8 cellular contexts compared by ENCODE assay signal in genomic region chr6:31620586-31621319, GRCh38. TPM values are rescaled to one million over a fixed set of nuclear protein-coding genes. Genes with fewer than 3 reads are reported as not detected.
DNase-seq lines count a peak whose midpoint lies in the region; ATAC-seq and TF ChIP-seq lines count a peak whose summit lies in the region.

Gene PRRC2A (plus strand): TSS chr6:31620715. CDS start chr6:31622790, 2,075 bp downstream.

- H3K4me1 ChIP-seq in CD8-positive, alpha-beta T cell (ENCODE audit: insufficient read depth, low read length), result peaks cover 29% of the 10 kb centered on the region
- peaks cover 6 to 20% of the 10 kb centered on the region in 2 donors for H3K4me1 ChIP-seq in thoracic aorta (ENCODE audit: control insufficient read depth in 1 of 2, low read depth in 2 of 2)

- H2AFZ ChIP-seq in neural cell (ENCODE audit: low read depth, low read length), result peak within 1 kb of the TSS; percentile 88

- H3K4me2 ChIP-seq in neural cell (ENCODE audit: low read length), result peak within 1 kb of the TSS; percentile 100

- DNase-seq in CD8-positive, alpha-beta T cell, result peak in 4 of 7 experiments; percentile 77 to 94 (median 86)
- peak; percentile 93 for DNase-seq in NCI-H82 (lab: John Stamatoyannopoulos, UW)
- DNase-seq in activated T-cell treated with anti-CD3 and anti-CD28 coated beads for 4 hours, result peak; percentile 96
- no peak for DNase-seq in fibroblast of mammary gland (ENCODE audit: low read depth)
- DNase-seq in thoracic aorta (ENCODE audit: low spot score), result peak; percentile 40

- peak within 1 kb of the TSS; percentile 91 for H3K4me3 Mint-ChIP-seq in CD8-positive, alpha-beta T cell

- TF ChIP-seq CTCF in CD8-positive, alpha-beta T cell (IDR thresholded peaks at IDR 0.05), result no peak
- no peak for TF ChIP-seq CTCF in fibroblast of mammary gland (conservative IDR thresholded peaks at IDR 0.05; ENCODE audit: control insufficient read depth, insufficient read depth, low read depth, low read length)
- no peak for TF ChIP-seq CTCF in neural cell (IDR thresholded peaks at IDR 0.05; ENCODE audit: poor library complexity, severe bottlenecking)
- no peak for TF ChIP-seq CTCF in thoracic aorta (IDR thresholded peaks at IDR 0.05)

- no peak for TF ChIP-seq EP300 in neural cell (conservative IDR thresholded peaks at IDR 0.05; ENCODE audit: poor library complexity, severe bottlenecking)

- POLR2A ChIA-PET in CD8-positive, alpha-beta T cell (lab: Charles Lee), result interaction anchor here (0.8 to 4.1 kb wide), 7 partner anchors 11 to 80 kb away, joined by 3 to 25 read pairs (median 7); partner anchors contain the start of genes BAG6, DDX39B, GPANK1 and LTB

- H3K9me3 ChIP-seq in CD8-positive, alpha-beta T cell (ENCODE audit: low read length), result no peaks in the 10 kb centered on the region
- H3K9me3 ChIP-seq in neural cell (ENCODE audit: low read length), result no peaks in the 10 kb centered on the region
- H3K9me3 ChIP-seq in thoracic aorta, result no peaks in the 10 kb centered on the region

- H3K9me2 ChIP-seq in neural cell (ENCODE audit: insufficient read depth, low read length), result no peaks in the 10 kb centered on the region

- H3K4me3 ChIP-seq in CD8-positive, alpha-beta T cell (ENCODE audit: low read depth, low read length), result peak within 1 kb of the TSS; percentile 83
- H3K4me3 ChIP-seq in fibroblast of mammary gland (ENCODE audit: control insufficient read depth, low read depth, low read length), result peak within 1 kb of the TSS; percentile 97
- peak within 1 kb of the TSS; percentile 93 for H3K4me3 ChIP-seq in neural cell (ENCODE audit: low read length)
- peak within 1 kb of the TSS; percentile 96 for H3K4me3 ChIP-seq in thoracic aorta

- H4K20me1 ChIP-seq in neural cell (ENCODE audit: insufficient read depth), result no peaks in the 10 kb centered on the region

- H3K79me2 ChIP-seq in neural cell (replicated peaks; ENCODE audit: insufficient read depth, low read length), result peaks cover 41% of the 10 kb centered on the region

- H3K4me1 Mint-ChIP-seq in CD8-positive, alpha-beta T cell (ENCODE audit: low read depth), result peaks cover 44% of the 10 kb centered on the region

- H3K36me3 ChIP-seq in CD8-positive, alpha-beta T cell (ENCODE audit: insufficient read depth, low read length), result peaks cover 17% of the 10 kb centered on the region
- peaks cover 2% of the 10 kb centered on the region for H3K36me3 ChIP-seq in neural cell (ENCODE audit: insufficient read depth, low read length)
- peaks cover 22% of the 10 kb centered on the region for H3K36me3 ChIP-seq in thoracic aorta

- no peaks in the 10 kb centered on the region for H3K27me3 ChIP-seq in CD8-positive, alpha-beta T cell (ENCODE audit: insufficient read depth, low read length)
- H3K27me3 ChIP-seq in neural cell (ENCODE audit: insufficient read depth, low read depth, low read length) (no peaks in the 10 kb centered on the region), thoracic aorta (replicated peaks; ENCODE audit: insufficient read depth) (no peaks in the 10 kb centered on the region)

- intact Hi-C loops in CD8-positive, alpha-beta T cell (cut with DNase I, micrococcal nuclease), result loop anchor here (1.0 to 5.0 kb wide), 12 partner anchors 32 to 903 kb away; partner anchors contain the start of genes BAG6 (in 2 of the 2), ABHD16A (in 1 of the 2), ATP6V1G2 (in 1 of the 2) and EHMT2 (in 1 of the 2)

- CTCF ChIA-PET in CD8-positive, alpha-beta T cell (lab: Charles Lee), result interaction anchor here (1.0 to 2.5 kb wide), 5 partner anchors 23 to 206 kb away, joined by 3 to 18 read pairs (median 6); partner anchors contain the start of gene HSPA1B

- peak; percentile 21 for ATAC-seq in CD8-positive, alpha-beta T cell
- ATAC-seq in GM19351 (IDR thresholded peaks at IDR 0.05; ENCODE audit: unreplicated experiment) (peak; percentile 19), HG03457 (IDR thresholded peaks at IDR 0.05; ENCODE audit: unreplicated experiment) (peak; percentile 28), thoracic aorta (ENCODE audit: insufficient number of reproducible peaks, low FRiP score, low read depth) (peak; percentile 30)

- TF ChIP-seq RAD21 in neural cell (conservative IDR thresholded peaks at IDR 0.05), result peak; percentile 15

- peaks cover 45% of the 10 kb centered on the region for H3K36me3 Mint-ChIP-seq in CD8-positive, alpha-beta T cell

- no peaks in the 10 kb centered on the region for H3F3A ChIP-seq in neural cell (ENCODE audit: insufficient read depth, low read length, poor library complexity, severe bottlenecking)

- no peaks in the 10 kb centered on the region for H3K9me3 Mint-ChIP-seq in CD8-positive, alpha-beta T cell

- peak within 1 kb of the TSS; percentile 100 for H3K9ac ChIP-seq in neural cell (ENCODE audit: low read length)

- H3K27ac ChIP-seq in CD8-positive, alpha-beta T cell (ENCODE audit: low read depth, low read length), result peak within 1 kb of the TSS; percentile 95
- H3K27ac ChIP-seq in neural cell (ENCODE audit: low read length), result peak within 1 kb of the TSS; percentile 99
- H3K27ac ChIP-seq in thoracic aorta, result peak within 1 kb of the TSS; percentile 96 to 97

- H3K27me3 Mint-ChIP-seq in CD8-positive, alpha-beta T cell (ENCODE audit: low read depth), result no peaks in the 10 kb centered on the region

- H3K27ac Mint-ChIP-seq in CD8-positive, alpha-beta T cell, result peak within 1 kb of the TSS; percentile 96

TF ChIP-seq in neural cell, 6 proteins besides CTCF, POLR2A, EP300 and RAD21:
- TF ChIP-seq TAF1 (IDR thresholded peaks at IDR 0.05; ENCODE audit: low read depth) (peak; percentile 85), REST (IDR thresholded peaks at IDR 0.05; ENCODE audit: borderline replicate concordance) (peak; percentile 88), EZH2 (IDR thresholded peaks at IDR 0.05; ENCODE audit: borderline replicate concordance, insufficient read depth, low read length, poor library complexity, severe bottlenecking) (no peak), MXI1 (conservative IDR thresholded peaks at IDR 0.05; ENCODE audit: poor library complexity, severe bottlenecking) (no peak), POLR2AphosphoS5 (IDR thresholded peaks at IDR 0.05) (peak; percentile 69)

RNA-seq across cellular contexts. Expression of gene PRRC2A, which starts in this region (rescaled TPM):
- total RNA-seq in CD8-positive, alpha-beta T cell, result 100 to 1,000 TPM; 201 to 207 TPM
- 39.9 and 51.0 TPM in 2 replicates for polyA plus RNA-seq in neural cell
- polyA minus RNA-seq in neural cell, result 64.0 and 64.9 TPM in 2 replicates
- 100 to 1,000 TPM in 1 of 2 donors, 10 to 100 TPM in 1; 94.2 to 130 TPM for total RNA-seq in thoracic aorta
